Comparison of ENCODE assay signal across 19 cellular contexts in the genomic region with DNA sequence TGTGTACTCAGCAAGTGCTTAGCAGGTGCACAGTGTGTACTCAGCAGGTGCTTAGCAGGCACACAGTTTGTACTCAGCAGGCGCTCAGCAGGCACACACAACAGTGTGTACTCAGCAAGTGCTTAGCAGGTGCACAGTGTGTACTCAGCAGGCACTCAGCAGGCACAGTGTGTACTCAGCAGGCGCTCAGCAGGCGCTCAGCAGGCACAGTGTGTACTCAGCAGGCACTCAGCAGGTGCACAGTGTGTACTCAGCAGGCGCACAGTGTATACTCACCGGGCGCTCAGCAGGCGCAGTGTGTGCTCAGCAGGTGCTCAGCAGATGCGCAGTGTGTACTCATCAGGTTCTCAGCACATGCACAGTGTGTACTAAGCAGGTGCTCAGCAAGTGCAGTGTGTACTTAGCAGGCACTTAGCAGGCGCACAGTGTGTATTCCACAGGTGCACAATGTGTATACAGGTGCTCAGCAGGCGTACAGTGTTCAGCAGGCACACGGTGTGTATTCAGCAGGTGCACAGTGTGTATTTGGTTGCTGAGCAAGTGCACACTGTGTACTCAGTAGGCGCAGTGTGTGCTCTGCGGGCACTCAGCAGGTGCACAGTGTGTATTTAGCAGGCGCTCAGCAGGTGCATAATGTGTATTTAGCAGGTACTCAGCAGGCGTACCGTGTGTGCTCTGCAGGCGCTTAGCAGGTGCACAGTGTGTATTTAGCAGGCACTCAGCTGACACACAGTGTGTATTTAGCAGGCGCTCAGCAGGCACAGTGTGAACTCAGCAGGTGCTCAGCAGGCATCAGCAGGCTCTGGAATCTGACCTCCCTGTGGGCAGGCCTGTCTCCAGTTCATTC. TPM values are rescaled to one million over a fixed set of nuclear protein-coding genes. Genes with fewer than 3 reads are reported as not detected.
DNase-seq lines count a peak whose midpoint lies in the region; ATAC-seq and TF ChIP-seq lines count a peak whose summit lies in the region.
"Had no signal": no experiment of that assay in that cellular context is flagged by ENCODE, and none has a peak within 500 bp of the region (broad histone marks: within the 10 kb centered on the region; RNA-seq: fewer than 3 reads in every experiment).

No MANE protein-coding gene starts in this region.

- TF ChIP-seq CTCF in CD4-positive, alpha-beta T cell (IDR thresholded peaks at IDR 0.05) = no peak
- TF ChIP-seq CTCF in HEK293 (tag by site-specific recombination; IDR thresholded peaks at IDR 0.05) (no peak), VCaP (conservative IDR thresholded peaks at IDR 0.05) (no peak), mucosa of descending colon (IDR thresholded peaks at IDR 0.05) (no peak)

- H3K36me3 ChIP-seq in HEK293 (ENCODE audit: control insufficient read depth in 2 of 2, insufficient read depth in 1 of 2, low read length in 2 of 2) (no peaks in the 10 kb centered on the region), mucosa of descending colon (ENCODE audit: low read depth) (no peaks in the 10 kb centered on the region)
- H3K36me3 ChIP-seq: ascending aorta, transverse colon had no signal

- peak overlapping the region; percentile 91 for H3K4me3 Mint-ChIP-seq in CD4-positive, alpha-beta T cell

- peaks cover 42% of the 10 kb centered on the region for H3K4me1 Mint-ChIP-seq in CD4-positive, alpha-beta T cell (ENCODE audit: low read depth)

- no peaks in the 10 kb centered on the region for H3K9me3 ChIP-seq in CD4-positive, alpha-beta T cell (ENCODE audit: control insufficient read depth, low read length)
- H3K9me3 ChIP-seq in HEK293 (ENCODE audit: control insufficient read depth, insufficient read depth, low read depth, low read length) (no peaks in the 10 kb centered on the region), mucosa of descending colon (no peaks in the 10 kb centered on the region)
- H3K9me3 ChIP-seq: ascending aorta, transverse colon had no signal

- peak overlapping the region; percentile 67 for H3K27ac ChIP-seq in CD4-positive, alpha-beta T cell (ENCODE audit: low read depth, low read length)
- H3K27ac ChIP-seq in HEK293 (ENCODE audit: extremely low read depth, low read depth, low read length) (no peak overlapping the region), VCaP (peak overlapping the region; percentile 82)
- H3K27ac ChIP-seq: ascending aorta, coronary artery, epithelial cell of prostate had no signal

- H3K4me1 ChIP-seq in HEK293 (ENCODE audit: control insufficient read depth, insufficient read depth, low read length) (peaks cover 8% of the 10 kb centered on the region), mucosa of descending colon (ENCODE audit: low read depth) (peaks cover 4% of the 10 kb centered on the region)

- intact Hi-C loops in CD4-positive, alpha-beta T cell (cut with DNase I, micrococcal nuclease) = no loop called here
- intact Hi-C loops in mucosa of descending colon (cut with DNase I, micrococcal nuclease) = no loop called here

- no peaks in the 10 kb centered on the region for H3K27me3 Mint-ChIP-seq in CD4-positive, alpha-beta T cell

- H3K27ac Mint-ChIP-seq in CD4-positive, alpha-beta T cell = peak overlapping the region; percentile 88
- H3K27ac Mint-ChIP-seq: CD14-positive monocyte had no signal

- POLR2A ChIA-PET in CD4-positive, alpha-beta T cell (lab: Charles Lee) = no interaction called here
- POLR2A ChIA-PET in HEK293 (lab: Yijun Ruan, JAX) = no interaction called here

- ATAC-seq in CD4-positive, alpha-beta T cell (ENCODE audit: poor library complexity) = no peak
- ATAC-seq in mucosa of descending colon = peak; percentile 20
- no peak for ATAC-seq in HG03457 (IDR thresholded peaks at IDR 0.05; ENCODE audit: unreplicated experiment)
- ATAC-seq in GM21423 (IDR thresholded peaks at IDR 0.05; ENCODE audit: unreplicated experiment) = no peak
- ATAC-seq in GM21447 (IDR thresholded peaks at IDR 0.05; ENCODE audit: unreplicated experiment) = no peak
- ATAC-seq in HG03521 (IDR thresholded peaks at IDR 0.05; ENCODE audit: unreplicated experiment) = no peak

- H3K27me3 ChIP-seq in CD4-positive, alpha-beta T cell (ENCODE audit: control insufficient read depth, insufficient read depth, low read length) = no peaks in the 10 kb centered on the region
- H3K27me3 ChIP-seq: ascending aorta, transverse colon had no signal

- DNase-seq in CD4-positive, alpha-beta T cell = no peak
- DNase-seq in mucosa of descending colon = no peak
- DNase-seq: activated gamma-delta T cell, glutamatergic neuron, mesenchymal stem cell, MV-4-11, NCI-H226, nucleus accumbens had no signal

- no peaks in the 10 kb centered on the region for H3K9me3 Mint-ChIP-seq in CD4-positive, alpha-beta T cell
- H3K9me3 Mint-ChIP-seq: CD14-positive monocyte had no signal

- no peaks in the 10 kb centered on the region for H3K36me3 Mint-ChIP-seq in CD4-positive, alpha-beta T cell (ENCODE audit: low read depth)

- CTCF ChIA-PET in CD4-positive, alpha-beta T cell (lab: Charles Lee) = no interaction called here
- CTCF ChIA-PET in HEK293 (lab: Yijun Ruan, JAX) = no interaction called here

- H3K4me3 ChIP-seq in HEK293 (ENCODE audit: low read depth, low read length) (no peak overlapping the region), mucosa of descending colon (no peak overlapping the region)
- H3K4me3 ChIP-seq: ascending aorta, coronary artery, transverse colon had no signal

TF ChIP-seq in HEK293, 187 proteins besides CTCF, POLR2A, EP300 and RAD21 (continues in another document):
- no peak for TF ChIP-seq ZNF350 (tag by site-specific recombination; IDR thresholded peaks at IDR 0.05)
- 0 out of 2 replicates have a peak, but pooled peaks have one; percentile 23 for TF ChIP-seq ZEB2 (tag by site-specific recombination; IDR thresholded peaks at IDR 0.05)
- peak; percentile 44; the same call in 1 of the 2 replicates for TF ChIP-seq OSR2 (tag by site-specific recombination; IDR thresholded peaks at IDR 0.05)
- peak; percentile 95 for TF ChIP-seq ZNF10 (tag by site-specific recombination; IDR thresholded peaks at IDR 0.05)
- TF ChIP-seq, protein P1, sequence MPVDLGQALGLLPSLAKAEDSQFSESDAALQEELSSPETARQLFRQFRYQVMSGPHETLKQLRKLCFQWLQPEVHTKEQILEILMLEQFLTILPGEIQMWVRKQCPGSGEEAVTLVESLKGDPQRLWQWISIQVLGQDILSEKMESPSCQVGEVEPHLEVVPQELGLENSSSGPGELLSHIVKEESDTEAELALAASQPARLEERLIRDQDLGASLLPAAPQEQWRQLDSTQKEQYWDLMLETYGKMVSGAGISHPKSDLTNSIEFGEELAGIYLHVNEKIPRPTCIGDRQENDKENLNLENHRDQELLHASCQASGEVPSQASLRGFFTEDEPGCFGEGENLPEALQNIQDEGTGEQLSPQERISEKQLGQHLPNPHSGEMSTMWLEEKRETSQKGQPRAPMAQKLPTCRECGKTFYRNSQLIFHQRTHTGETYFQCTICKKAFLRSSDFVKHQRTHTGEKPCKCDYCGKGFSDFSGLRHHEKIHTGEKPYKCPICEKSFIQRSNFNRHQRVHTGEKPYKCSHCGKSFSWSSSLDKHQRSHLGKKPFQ (tag by site-specific recombination; IDR thresholded peaks at IDR 0.05) = peak; percentile 95
- peak; percentile 98 for TF ChIP-seq ZNF792 (tag by site-specific recombination; IDR thresholded peaks at IDR 0.05)
- no peak for TF ChIP-seq ZNF416 (tag by site-specific recombination; IDR thresholded peaks at IDR 0.05)
- TF ChIP-seq SCRT2 (tag by site-specific recombination; IDR thresholded peaks at IDR 0.05) = peak; percentile 82
- 0 out of 2 replicates have a peak, but pooled peaks have one; percentile 39 for TF ChIP-seq ZBTB6 (tag by site-specific recombination; IDR thresholded peaks at IDR 0.05)
- peak; percentile 58 for TF ChIP-seq HIC1 (tag by site-specific recombination; IDR thresholded peaks at IDR 0.05)
- TF ChIP-seq, protein P2, sequence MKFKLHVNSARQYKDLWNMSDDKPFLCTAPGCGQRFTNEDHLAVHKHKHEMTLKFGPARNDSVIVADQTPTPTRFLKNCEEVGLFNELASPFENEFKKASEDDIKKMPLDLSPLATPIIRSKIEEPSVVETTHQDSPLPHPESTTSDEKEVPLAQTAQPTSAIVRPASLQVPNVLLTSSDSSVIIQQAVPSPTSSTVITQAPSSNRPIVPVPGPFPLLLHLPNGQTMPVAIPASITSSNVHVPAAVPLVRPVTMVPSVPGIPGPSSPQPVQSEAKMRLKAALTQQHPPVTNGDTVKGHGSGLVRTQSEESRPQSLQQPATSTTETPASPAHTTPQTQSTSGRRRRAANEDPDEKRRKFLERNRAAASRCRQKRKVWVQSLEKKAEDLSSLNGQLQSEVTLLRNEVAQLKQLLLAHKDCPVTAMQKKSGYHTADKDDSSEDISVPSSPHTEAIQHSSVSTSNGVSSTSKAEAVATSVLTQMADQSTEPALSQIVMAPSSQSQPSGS (tag by site-specific recombination; IDR thresholded peaks at IDR 0.05; ENCODE audit: low read depth) = no peak
- no peak for TF ChIP-seq ZBTB21 (tag by site-specific recombination; IDR thresholded peaks at IDR 0.05)
- peak; percentile 65 for TF ChIP-seq GLIS1 (tag by site-specific recombination; IDR thresholded peaks at IDR 0.05)

RNA-seq across cellular contexts. Expression of gene CRTC1, which starts 15.1 kb away (rescaled TPM):
- total RNA-seq in CD4-positive, alpha-beta T cell = 10 to 100 TPM; 11.8 to 12.2 TPM
- 10 to 100 TPM; 11.5 to 15.1 (median 12.5) TPM for total RNA-seq in mucosa of descending colon
